11 cellular contexts compared by ENCODE assay signal in the genomic region with DNA sequence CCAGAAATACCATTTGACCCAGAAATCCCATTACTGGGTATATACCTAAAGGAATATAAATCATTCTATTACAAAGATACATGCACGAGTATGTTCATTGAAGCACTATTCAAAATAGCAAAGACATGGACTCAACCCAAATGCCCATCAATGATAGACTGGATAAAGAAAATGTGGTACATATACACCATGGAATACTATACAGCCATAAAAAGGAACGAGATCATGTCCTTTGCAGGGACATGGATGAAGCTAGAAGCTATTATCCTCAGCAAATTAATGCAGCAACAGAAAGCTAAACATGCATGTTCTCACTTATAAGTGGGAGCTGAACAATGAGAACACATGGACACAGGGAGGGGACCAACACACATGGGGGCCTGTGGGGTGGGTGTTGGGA. TPM values are rescaled to one million over a fixed set of nuclear protein-coding genes. Genes with fewer than 3 reads are reported as not detected.
DNase-seq lines count a peak whose midpoint lies in the region; ATAC-seq and TF ChIP-seq lines count a peak whose summit lies in the region.
"Not testable (repeated sequence)": the region's sequence is repeated elsewhere in the genome, so short reads cannot be mapped to it uniquely, and the experiment has no call there.
"Had no signal": no experiment of that assay in that cellular context is flagged by ENCODE, and none has a peak within 500 bp of the region (broad histone marks: within the 10 kb centered on the region; RNA-seq: fewer than 3 reads in every experiment).

No MANE protein-coding gene starts in this region.

- not testable (repeated sequence) for H4K20me1 ChIP-seq in DND-41 (ENCODE audit: insufficient read depth, low read length)

- not testable (repeated sequence) for H3K9me3 Mint-ChIP-seq in T-helper 2 cell treated with Interferon-gamma antibody and Interleukin-4, amounts not matched to agents 5 μg/mL and 100 μg/mL, for 36 hours; activated naive CD8-positive, alpha-beta T cell (ENCODE audit: low read depth); effector memory CD8-positive, alpha-beta T cell

- H3K4me1 Mint-ChIP-seq in T-helper 2 cell treated with Interferon-gamma antibody and Interleukin-4, amounts not matched to agents 5 μg/mL and 100 μg/mL, for 36 hours (ENCODE audit: low read depth), result peaks cover 11% of the 10 kb centered on the region
- peaks cover 25% of the 10 kb centered on the region for H3K4me1 Mint-ChIP-seq in activated naive CD8-positive, alpha-beta T cell (ENCODE audit: low read depth)
- H3K4me1 Mint-ChIP-seq in effector memory CD8-positive, alpha-beta T cell (ENCODE audit: low read depth in 2 of 2), result peaks cover 22 to 28% of the 10 kb centered on the region in 2 donors

- not testable (repeated sequence) for H3K36me3 ChIP-seq in DND-41 (ENCODE audit: insufficient read depth, low read length); iPS-20b (ENCODE audit: insufficient read depth, low read depth, low read length); neutrophil; thyroid gland
- peaks cover 12% of the 10 kb centered on the region for H3K36me3 ChIP-seq in MG63

- H3K9ac ChIP-seq in DND-41 (ENCODE audit: low read depth, low read length), result peak overlapping the region; percentile 95
- H3K9ac ChIP-seq in iPS-20b (ENCODE audit: low read depth, low read length), result peak overlapping the region; percentile 97; the same call in 1 of the 2 replicates

- peaks cover 29% of the 10 kb centered on the region for H3K4me1 ChIP-seq in DND-41 (ENCODE audit: insufficient read depth, low read length)
- H3K4me1 ChIP-seq in iPS-20b (ENCODE audit: insufficient read depth, low read length), result not testable (repeated sequence)
- peaks cover 14 to 16% of the 10 kb centered on the region in 2 experiments for H3K4me1 ChIP-seq in neutrophil (ENCODE audit: control insufficient read depth in 1 of 2, insufficient read depth in 1 of 2, low read depth in 1 of 2, low read length in 1 of 2)
- peaks cover 8 to 11% of the 10 kb centered on the region in 2 donors for H3K4me1 ChIP-seq in thyroid gland

- TF ChIP-seq CTCF in DND-41 (IDR thresholded peaks at IDR 0.05; ENCODE audit: borderline replicate concordance, extremely low read depth, low read length, poor library complexity, severe bottlenecking); neutrophil (IDR thresholded peaks at IDR 0.05); thyroid gland (IDR thresholded peaks at IDR 0.05): not testable (repeated sequence)

- not testable (repeated sequence) for H3K27me3 ChIP-seq in DND-41 (ENCODE audit: insufficient read depth, low read length, poor library complexity); MG63; iPS-20b (ENCODE audit: insufficient read depth, low read length); neutrophil; thyroid gland

- not testable (repeated sequence) for H3K9me3 ChIP-seq in DND-41 (ENCODE audit: insufficient read depth, low read length, severe bottlenecking); MG63; iPS-20b (ENCODE audit: insufficient read depth, low read depth, low read length); neutrophil; thyroid gland

- DNase-seq in DND-41; MG63; T-helper 2 cell treated with Interferon-gamma antibody and Interleukin-4, amounts not matched to agents 5 μg/mL and 100 μg/mL, for 36 hours (ENCODE audit: low spot score); effector memory CD8-positive, alpha-beta T cell; thyroid gland: not testable (repeated sequence)

- H3K27ac ChIP-seq in DND-41 (ENCODE audit: low read length) (peak overlapping the region; percentile 95), neutrophil (peak overlapping the region; percentile 94), thyroid gland (peak overlapping the region in 2 of 3 donors; percentile 91 to 97)
- not testable (repeated sequence) for H3K27ac ChIP-seq in iPS-20b (ENCODE audit: low read length)

- H3K27ac Mint-ChIP-seq in T-helper 2 cell treated with Interferon-gamma antibody and Interleukin-4, amounts not matched to agents 5 μg/mL and 100 μg/mL, for 36 hours, result peak overlapping the region; percentile 99
- peak overlapping the region; percentile 98 for H3K27ac Mint-ChIP-seq in activated naive CD8-positive, alpha-beta T cell
- peak overlapping the region; percentile 95 to 96 for H3K27ac Mint-ChIP-seq in effector memory CD8-positive, alpha-beta T cell

- intact Hi-C loops in thyroid gland (cut with DNase I), result loop anchor here (5.0 kb wide), 1 partner anchor 49 kb away; the partner anchor contains the start of gene ATP2A1

- not testable (repeated sequence) for ATAC-seq in DND-41 (ENCODE audit: insufficient read depth, low read depth); effector memory CD8-positive, alpha-beta T cell (replicated peaks)

- H3K4me3 ChIP-seq in DND-41 (ENCODE audit: low read depth in 1 of 2, low read length in 2 of 2), result peak overlapping the region in 1 of 2 experiments; percentile 73; a peak in 2 of 4 replicates
- H3K4me3 ChIP-seq in MG63, result peak overlapping the region; percentile 100
- H3K4me3 ChIP-seq in iPS-20b (ENCODE audit: low read length), result peak overlapping the region; percentile 98
- peak overlapping the region in 1 of 2 experiments; percentile 94 for H3K4me3 ChIP-seq in neutrophil (ENCODE audit: low read depth in 1 of 2, low read length in 1 of 2)
- not testable (repeated sequence) for H3K4me3 ChIP-seq in thyroid gland (replicated peaks in 1 of 3)

- H3K79me2 ChIP-seq in DND-41 (ENCODE audit: insufficient read depth, low read length), result not testable (repeated sequence)

- not testable (repeated sequence) for H2AFZ ChIP-seq in DND-41 (ENCODE audit: low read depth, low read length)

- not testable (repeated sequence) for H3K27me3 Mint-ChIP-seq in T-helper 2 cell treated with Interferon-gamma antibody and Interleukin-4, amounts not matched to agents 5 μg/mL and 100 μg/mL, for 36 hours (ENCODE audit: low read depth); activated naive CD8-positive, alpha-beta T cell; effector memory CD8-positive, alpha-beta T cell

- WGBS in thyroid gland, 2 donors, result 69 to 80% methylated on average over 2 of the region's 2 CpGs

- not testable (repeated sequence) for TF ChIP-seq POLR2A in thyroid gland (IDR thresholded peaks at IDR 0.05)

- peak overlapping the region; percentile 97 for H3K4me3 Mint-ChIP-seq in T-helper 2 cell treated with Interferon-gamma antibody and Interleukin-4, amounts not matched to agents 5 μg/mL and 100 μg/mL, for 36 hours
- peak overlapping the region; percentile 97 for H3K4me3 Mint-ChIP-seq in activated naive CD8-positive, alpha-beta T cell
- H3K4me3 Mint-ChIP-seq in effector memory CD8-positive, alpha-beta T cell, result peak overlapping the region; percentile 89 to 92

- H3K4me2 ChIP-seq in DND-41 (ENCODE audit: insufficient read depth, low read length), result peak overlapping the region; percentile 74

- H3K36me3 Mint-ChIP-seq in T-helper 2 cell treated with Interferon-gamma antibody and Interleukin-4, amounts not matched to agents 5 μg/mL and 100 μg/mL, for 36 hours (ENCODE audit: low read depth); activated naive CD8-positive, alpha-beta T cell: not testable (repeated sequence)
- peaks cover 28% of the 10 kb centered on the region for H3K36me3 Mint-ChIP-seq in effector memory CD8-positive, alpha-beta T cell (ENCODE audit: insufficient read depth)

RNA-seq across cellular contexts. Expression of gene RABEP2, which starts 1.2 kb away (rescaled TPM):
- total RNA-seq in MG63 (2014; rRNA removed; shearing (Covaris generic); ENCODE audit: low replicate concordance), result 75.5 and 86.2 TPM in 2 replicates
- total RNA-seq in thyroid gland, result 10 to 100 TPM; 36.7 to 55.8 (median 41.2) TPM

RNA-seq across cellular contexts. Expression of gene CD19, which starts 5.5 kb away (rescaled TPM):
- not detected in 2 replicates for total RNA-seq in MG63 (2014; rRNA removed; shearing (Covaris generic); ENCODE audit: low replicate concordance)
- not detected for total RNA-seq in thyroid gland
- total RNA-seq: NCI-H460; T-helper 1 cell treated with Interleukin-12 subunit alpha and Interleukin-12 subunit beta and Interleukin-4 antibody, amounts not matched to agents 30 ng/mL and 1 ng/mL, for 36 hours; ureter had no signal

RNA-seq across cellular contexts. Expression of gene NFATC2IP, which starts 24.5 kb away (rescaled TPM):
- 11.4 and 21.3 TPM in 2 replicates for total RNA-seq in MG63 (2014; rRNA removed; shearing (Covaris generic); ENCODE audit: low replicate concordance)
- total RNA-seq in thyroid gland, result 10 to 100 TPM; 20.5 to 33.6 (median 28.2) TPM

RNA-seq across cellular contexts. Expression of gene ATP2A1, which starts 48.0 kb away (rescaled TPM):
- 0.10 TPM in 1 of 2 replicates, not detected in the other for total RNA-seq in MG63 (2014; rRNA removed; shearing (Covaris generic); ENCODE audit: low replicate concordance)
- 1 to 10 TPM in 2 of 4 donors, under 1 TPM in 1, not detected in 1; 0.27 to 2.7 (median 2.3) TPM for total RNA-seq in thyroid gland

RNA-seq across cellular contexts. Expression of gene SPNS1, which starts 48.3 kb away (rescaled TPM):
- 35.5 and 37.5 TPM in 2 replicates for total RNA-seq in MG63 (2014; rRNA removed; shearing (Covaris generic); ENCODE audit: low replicate concordance)
- total RNA-seq in thyroid gland, result 10 to 100 TPM; 16.5 to 24.2 (median 20.6) TPM
